17 cellular contexts compared by ENCODE assay signal in the genomic region with DNA sequence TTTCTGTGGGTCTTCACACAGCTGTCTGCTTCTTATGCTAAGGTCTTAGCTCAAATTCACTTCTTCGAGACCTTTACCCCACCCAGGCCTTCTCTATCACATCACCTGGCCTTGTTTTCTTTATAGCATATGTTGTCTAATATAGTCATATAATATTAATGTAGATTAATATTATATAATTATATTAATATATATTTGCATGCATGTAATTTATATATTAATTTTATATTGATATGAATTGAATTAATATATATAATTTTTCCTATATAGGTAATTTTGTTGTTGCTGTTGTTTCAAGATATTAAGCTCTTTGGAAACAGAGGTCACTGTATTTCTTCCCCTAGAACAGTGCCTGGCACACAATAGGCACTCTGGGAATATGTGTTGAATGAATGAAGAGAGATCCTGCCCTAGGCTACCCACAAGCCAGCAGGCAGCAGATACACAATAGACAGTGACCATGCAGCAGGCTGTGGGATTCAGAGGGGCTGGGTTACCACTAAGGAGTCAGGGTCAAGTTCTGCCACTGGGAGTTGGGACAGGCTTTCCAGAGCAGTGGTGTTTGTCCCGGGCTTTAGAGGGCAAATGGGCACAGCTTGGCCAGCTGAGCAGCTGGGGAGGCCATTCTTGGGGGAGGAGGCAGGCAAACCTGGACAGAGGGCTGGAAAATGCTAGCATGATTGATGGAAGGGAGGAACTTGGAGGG.
DNase-seq lines count a peak whose midpoint lies in the region; ATAC-seq and TF ChIP-seq lines count a peak whose summit lies in the region.
"Had no signal": no experiment of that assay in that cellular context is flagged by ENCODE, and none has a peak within 500 bp of the region (broad histone marks: within the 10 kb centered on the region; RNA-seq: fewer than 3 reads in every experiment).

No MANE protein-coding gene starts in this region.

- H2AFZ ChIP-seq in mesenchymal stem cell (ENCODE audit: low read depth, low read length): no peak overlapping the region

- ATAC-seq in stimulated activated naive CD8-positive, alpha-beta T cell treated with anti-CD3 and anti-CD28 coated beads, Interleukin-15, Interleukin-2, amounts not matched to agents 100 U/mL and 50 U/mL, for 24 hours: no peak
- ATAC-seq in omental fat pad (ENCODE audit: low FRiP score): no peak
- no peak for ATAC-seq in activated T-helper 17 cell treated with anti-CD3 and anti-CD28 coated beads, Interleukin-2, amount 50 U/mL, for 72 hours (replicated peaks)
- ATAC-seq: A549; CD8-positive, alpha-beta T cell had no signal

- no peak overlapping the region for H2AK5ac ChIP-seq in mesenchymal stem cell (ENCODE audit: low read length, severe bottlenecking)

- peak overlapping the region; percentile 4 for H2BK15ac ChIP-seq in mesenchymal stem cell (ENCODE audit: low read depth, poor library complexity, severe bottlenecking)

- H3K4me1 ChIP-seq in mesenchymal stem cell (ENCODE audit: control insufficient read depth, insufficient read depth, low read depth, low read length): peaks cover 7% of the 10 kb centered on the region
- no peaks in the 10 kb centered on the region for H3K4me1 ChIP-seq in sigmoid colon

- H3K36me3 ChIP-seq in mesenchymal stem cell (ENCODE audit: control insufficient read depth in 1 of 2, insufficient read depth in 2 of 2, low read depth in 1 of 2, low read length in 2 of 2): peaks cover 5 to 21% of the 10 kb centered on the region in 2 experiments
- H3K36me3 ChIP-seq in sigmoid colon: peaks cover 0 to 12% (median 3%) of the 10 kb centered on the region in 4 donors

- no peaks in the 10 kb centered on the region for H3K9me3 ChIP-seq in mesenchymal stem cell (ENCODE audit: control insufficient read depth, low read length)
- no peaks in the 10 kb centered on the region for H3K9me3 ChIP-seq in sigmoid colon
- H3K9me3 ChIP-seq: A549 had no signal

- intact Hi-C loops in sigmoid colon (cut with DNase I): no loop called here

- H3K4me3 ChIP-seq in mesenchymal stem cell (ENCODE audit: insufficient read depth in 1 of 2, low read depth in 1 of 2, low read length in 2 of 2) (no peak overlapping the region), sigmoid colon (no peak overlapping the region)
- H3K4me3 ChIP-seq: A549 had no signal

- no peak overlapping the region for H3K4ac ChIP-seq in mesenchymal stem cell (ENCODE audit: low read depth in 1 of 2, low read length in 2 of 2)

- no peaks in the 10 kb centered on the region for H3K9me3 Mint-ChIP-seq in stimulated activated naive CD8-positive, alpha-beta T cell treated with anti-CD3 and anti-CD28 coated beads, Interleukin-15, Interleukin-2, amounts not matched to agents 100 ng/mL and 50 ng/mL, for 24 hours
- H3K9me3 Mint-ChIP-seq in activated T-helper 17 cell treated with anti-CD3 and anti-CD28 coated beads, Interleukin-2, amount 50 U/mL, for 72 hours: no peaks in the 10 kb centered on the region
- H3K9me3 Mint-ChIP-seq: CD8-positive, alpha-beta T cell had no signal

- H3K27ac Mint-ChIP-seq in stimulated activated naive CD8-positive, alpha-beta T cell treated with anti-CD3 and anti-CD28 coated beads, Interleukin-15, Interleukin-2, amounts not matched to agents 100 ng/mL and 50 ng/mL, for 24 hours: peak overlapping the region; percentile 21
- no peak overlapping the region for H3K27ac Mint-ChIP-seq in activated T-helper 17 cell treated with anti-CD3 and anti-CD28 coated beads, Interleukin-2, amount 50 U/mL, for 72 hours
- H3K27ac Mint-ChIP-seq: CD8-positive, alpha-beta T cell had no signal

- H3K18ac ChIP-seq in mesenchymal stem cell (ENCODE audit: low read depth in 1 of 2, low read length in 2 of 2): no peak overlapping the region

- TF ChIP-seq EP300 in sigmoid colon (IDR thresholded peaks at IDR 0.05): no peak

- no peak overlapping the region for H3K4me2 ChIP-seq in mesenchymal stem cell (ENCODE audit: low read length, poor library complexity, severe bottlenecking)
- H3K4me2 ChIP-seq: A549 had no signal

- DNase-seq in stimulated activated naive CD8-positive, alpha-beta T cell treated with anti-CD3 and anti-CD28 coated beads, Interleukin-15, Interleukin-2, amounts not matched to agents 100 U/mL and 50 U/mL, for 24 hours: no peak
- DNase-seq in mesenchymal stem cell (no peak), sigmoid colon (peak; percentile 24), omental fat pad (ENCODE audit: low spot score) (no peak), GM19240 (ENCODE audit: insufficient read length, low spot score) (no peak)
- DNase-seq: Calu3; CD8-positive, alpha-beta T cell; GOT3; NCI-H1417; NCI-H187 treated with DMSO at 0.1 percent for 48 hours; NCI-H226; NCI-H524; NCI-H82; SHP77 treated with DMSO at 0.1 percent for 48 hours had no signal

- H2BK5ac ChIP-seq in mesenchymal stem cell (ENCODE audit: low read depth, low read length, poor library complexity, severe bottlenecking): no peak overlapping the region

- no peak overlapping the region for H3K4me3 Mint-ChIP-seq in stimulated activated naive CD8-positive, alpha-beta T cell treated with anti-CD3 and anti-CD28 coated beads, Interleukin-15, Interleukin-2, amounts not matched to agents 100 ng/mL and 50 ng/mL, for 24 hours
- no peak overlapping the region for H3K4me3 Mint-ChIP-seq in activated T-helper 17 cell treated with anti-CD3 and anti-CD28 coated beads, Interleukin-2, amount 50 U/mL, for 72 hours
- H3K4me3 Mint-ChIP-seq: CD8-positive, alpha-beta T cell had no signal

- TF ChIP-seq CTCF in sigmoid colon (IDR thresholded peaks at IDR 0.05) (no peak), omental fat pad (IDR thresholded peaks at IDR 0.05) (no peak)

- H3K23ac ChIP-seq in mesenchymal stem cell (ENCODE audit: low read length in 2 of 2): no peak overlapping the region

- WGBS in mesenchymal stem cell: 30% methylated on average over 1 of the region's 2 CpGs
- 69 to 92% methylated on average over 2 of the region's 2 CpGs for WGBS in sigmoid colon, 2 donors

- no peaks in the 10 kb centered on the region for H3K4me1 Mint-ChIP-seq in stimulated activated naive CD8-positive, alpha-beta T cell treated with anti-CD3 and anti-CD28 coated beads, Interleukin-15, Interleukin-2, amounts not matched to agents 100 ng/mL and 50 ng/mL, for 24 hours (ENCODE audit: low read depth)
- H3K4me1 Mint-ChIP-seq in activated T-helper 17 cell treated with anti-CD3 and anti-CD28 coated beads, Interleukin-2, amount 50 U/mL, for 72 hours: peaks cover 5% of the 10 kb centered on the region

- no peak overlapping the region for H3K14ac ChIP-seq in mesenchymal stem cell (ENCODE audit: low read length in 2 of 2)

- no peaks in the 10 kb centered on the region for H3K79me1 ChIP-seq in mesenchymal stem cell (replicated peaks; ENCODE audit: low read length, poor library complexity, severe bottlenecking)

- H4K91ac ChIP-seq in mesenchymal stem cell (ENCODE audit: low read length): no peak overlapping the region

- H3K27ac ChIP-seq in mesenchymal stem cell (ENCODE audit: low read length, poor library complexity, severe bottlenecking): no peak overlapping the region
- H3K27ac ChIP-seq in sigmoid colon: no peak overlapping the region
- H3K27ac ChIP-seq: A549 had no signal

- no peak overlapping the region for H2BK120ac ChIP-seq in mesenchymal stem cell (ENCODE audit: low read depth, low read length)

- H3K36me3 Mint-ChIP-seq in stimulated activated naive CD8-positive, alpha-beta T cell treated with anti-CD3 and anti-CD28 coated beads, Interleukin-15, Interleukin-2, amounts not matched to agents 100 ng/mL and 50 ng/mL, for 24 hours (ENCODE audit: low read depth): peaks cover 19% of the 10 kb centered on the region
- peaks cover 20% of the 10 kb centered on the region for H3K36me3 Mint-ChIP-seq in activated T-helper 17 cell treated with anti-CD3 and anti-CD28 coated beads, Interleukin-2, amount 50 U/mL, for 72 hours (ENCODE audit: low read depth)

- H4K8ac ChIP-seq in mesenchymal stem cell (ENCODE audit: low read length): no peak overlapping the region

- H3K27me3 ChIP-seq in mesenchymal stem cell (ENCODE audit: control insufficient read depth in 1 of 2, insufficient read depth in 1 of 2, low read length in 2 of 2) (no peaks in the 10 kb centered on the region), sigmoid colon (no peaks in the 10 kb centered on the region)

- H3K9ac ChIP-seq in mesenchymal stem cell (ENCODE audit: low read length): no peak overlapping the region

- H3K27me3 Mint-ChIP-seq in stimulated activated naive CD8-positive, alpha-beta T cell treated with anti-CD3 and anti-CD28 coated beads, Interleukin-15, Interleukin-2, amounts not matched to agents 100 ng/mL and 50 ng/mL, for 24 hours: no peaks in the 10 kb centered on the region
- no peaks in the 10 kb centered on the region for H3K27me3 Mint-ChIP-seq in activated T-helper 17 cell treated with anti-CD3 and anti-CD28 coated beads, Interleukin-2, amount 50 U/mL, for 72 hours

- no peak overlapping the region for H2BK12ac ChIP-seq in mesenchymal stem cell (ENCODE audit: low read length in 2 of 2)

- TF ChIP-seq POLR2A in sigmoid colon (IDR thresholded peaks at IDR 0.05): no peak
